ENCODE assay signal across 8 cellular contexts in the genomic region with DNA sequence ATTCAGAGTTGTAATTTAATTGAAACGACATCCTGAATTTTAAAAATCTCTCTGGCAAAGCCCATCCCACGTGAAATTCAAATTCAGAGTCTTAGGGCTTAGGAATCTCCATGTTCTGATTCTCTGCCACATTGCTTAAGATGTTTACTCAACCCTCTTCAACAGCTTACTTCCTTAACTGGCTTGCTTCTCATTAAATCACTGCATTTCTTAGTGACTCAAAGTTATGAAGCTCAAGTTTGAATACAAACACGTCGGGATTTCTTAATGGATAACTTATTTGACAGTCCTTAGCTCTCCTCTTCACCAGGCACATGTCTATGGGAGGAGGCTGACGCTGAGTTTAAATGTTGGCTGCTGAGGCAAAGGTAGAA.
DNase-seq lines count a peak whose midpoint lies in the region; ATAC-seq and TF ChIP-seq lines count a peak whose summit lies in the region.

No MANE protein-coding gene starts in this region.

- peaks cover 49% of the 10 kb centered on the region for H3F3A ChIP-seq in PC-9 (ENCODE audit: insufficient read depth, low read depth)

- no peaks in the 10 kb centered on the region for H3K36me3 Mint-ChIP-seq in CD4-positive, CD25-positive, alpha-beta regulatory T cell

- peaks cover 22 to 44% (median 31%) of the 10 kb centered on the region in 4 donors for H3K4me1 Mint-ChIP-seq in CD4-positive, CD25-positive, alpha-beta regulatory T cell

- H3K27me3 ChIP-seq in CD4-positive, CD25-positive, alpha-beta regulatory T cell (ENCODE audit: control insufficient read depth, insufficient read depth, low read length), result no peaks in the 10 kb centered on the region
- H3K27me3 ChIP-seq in PC-9 (ENCODE audit: insufficient read depth, low read depth), result no peaks in the 10 kb centered on the region
- no peaks in the 10 kb centered on the region for H3K27me3 ChIP-seq in brain microvascular endothelial cell (replicated peaks)

- H3K4me3 ChIP-seq in CD4-positive, CD25-positive, alpha-beta regulatory T cell (ENCODE audit: low read depth, low read length), result peak overlapping the region; percentile 94
- H3K4me3 ChIP-seq in PC-9 (peak overlapping the region; percentile 28; the same call in 1 of the 2 replicates), epithelial cell of esophagus (ENCODE audit: low read length) (no peak overlapping the region), lower leg skin (ENCODE audit: low read depth, poor library complexity, severe bottlenecking) (no peak overlapping the region), brain microvascular endothelial cell (ENCODE audit: low read depth, low read length) (no peak overlapping the region)

- peaks cover 4% of the 10 kb centered on the region for H3K27me3 Mint-ChIP-seq in CD4-positive, CD25-positive, alpha-beta regulatory T cell

- H3K4me3 Mint-ChIP-seq in CD4-positive, CD25-positive, alpha-beta regulatory T cell, result peak overlapping the region; percentile 83 to 92 (median 89)

- 5 to 12% methylated on average over 5 of the region's 5 CpGs for WGBS in lower leg skin, 2 donors

- peak overlapping the region; percentile 58 for H3K27ac ChIP-seq in CD4-positive, CD25-positive, alpha-beta regulatory T cell (ENCODE audit: insufficient read depth, low read length, poor library complexity, severe bottlenecking)
- H3K27ac ChIP-seq in PC-9 (peak overlapping the region; percentile 78), brain microvascular endothelial cell (no peak overlapping the region)

- no peaks in the 10 kb centered on the region for H3K9me3 ChIP-seq in CD4-positive, CD25-positive, alpha-beta regulatory T cell (ENCODE audit: control insufficient read depth in 2 of 2, low read length in 2 of 2)
- no peaks in the 10 kb centered on the region for H3K9me3 ChIP-seq in PC-9 (ENCODE audit: insufficient read depth, low read depth)

- TF ChIP-seq POLR2A in lower leg skin (IDR thresholded peaks at IDR 0.05), result no peak

- CTCF ChIA-PET in PC-9 (lab: Charles Lee), result interaction anchor here (0.6 kb wide), 1 partner anchor 307 kb away, joined by 3 read pairs; no protein-coding TSS in a partner anchor

- peaks cover 34% of the 10 kb centered on the region for H3K4me1 ChIP-seq in CD4-positive, CD25-positive, alpha-beta regulatory T cell (ENCODE audit: control insufficient read depth, insufficient read depth, low read length, poor library complexity, severe bottlenecking)
- peaks cover 56% of the 10 kb centered on the region for H3K4me1 ChIP-seq in PC-9 (replicated peaks; ENCODE audit: insufficient read depth)

- H3K9me2 ChIP-seq in PC-9 (ENCODE audit: insufficient read depth), result no peaks in the 10 kb centered on the region

- POLR2A ChIA-PET in PC-9 (lab: Charles Lee; ENCODE audit: unreplicated experiment), result interaction anchor here (0.6 to 0.9 kb wide), 6 partner anchors 29 to 1509 kb away, joined by 3 to 8 read pairs (median 4); no protein-coding TSS in a partner anchor

- peak overlapping the region; percentile 29; the same call in 1 of the 2 replicates for H2AFZ ChIP-seq in PC-9

- ATAC-seq in CD4-positive, CD25-positive, alpha-beta regulatory T cell (ENCODE audit: low read depth in 2 of 2), result peak; percentile 8 to 38
- peak; percentile 64 for ATAC-seq in omental fat pad (ENCODE audit: low FRiP score)
- ATAC-seq in HG03432 (IDR thresholded peaks at IDR 0.05; ENCODE audit: unreplicated experiment), result no peak

- no peaks in the 10 kb centered on the region for H3K36me3 ChIP-seq in CD4-positive, CD25-positive, alpha-beta regulatory T cell (ENCODE audit: control insufficient read depth, insufficient read depth, low read length)
- H3K36me3 ChIP-seq in PC-9 (ENCODE audit: low read depth), result no peaks in the 10 kb centered on the region
- no peaks in the 10 kb centered on the region for H3K36me3 ChIP-seq in brain microvascular endothelial cell (replicated peaks)

- intact Hi-C loops in PC-9 (cut with micrococcal nuclease; ENCODE audit: unreplicated experiment) (no loop called here), lower leg skin (cut with DNase I; ENCODE audit: low total_unique reads) (no loop called here)

- in situ Hi-C loops in brain microvascular endothelial cell (cut with HindIII; ENCODE audit: low pct_ligation_motif_present, low sequenced_read_pairs), result loop anchor here (25.0 kb wide), 1 partner anchor 290 kb away; no protein-coding TSS in a partner anchor

- peak overlapping the region; percentile 93 to 97 (median 94) for H3K27ac Mint-ChIP-seq in CD4-positive, CD25-positive, alpha-beta regulatory T cell

- DNase-seq in CD4-positive, CD25-positive, alpha-beta regulatory T cell, result peak in 1 of 3 donors; percentile 24
- DNase-seq in PC-9 (peak in 1 of 2 experiments; percentile 88), epithelial cell of esophagus (ENCODE audit: low read depth) (peak; percentile 91), omental fat pad (ENCODE audit: low spot score) (no peak), DMS 273 (lab: John Stamatoyannopoulos, UW; ENCODE audit: unreplicated experiment) (no peak), lower leg skin (ENCODE audit: low spot score in 2 of 2) (no peak), brain microvascular endothelial cell (no peak)

- BruUV-seq in PC-9 (replicated peaks; lab: Mats Ljungman, UMichigan), result no TSS peak

- no peaks in the 10 kb centered on the region for H4K20me1 ChIP-seq in PC-9 (ENCODE audit: insufficient read depth)

- peak overlapping the region; percentile 70 for H3K4me2 ChIP-seq in PC-9

- TF ChIP-seq CTCF in PC-9 (conservative IDR thresholded peaks at IDR 0.05) (no peak), epithelial cell of esophagus (IDR thresholded peaks at IDR 0.05; ENCODE audit: insufficient read depth, low read depth, low read length, missing control alignments) (no peak), omental fat pad (IDR thresholded peaks at IDR 0.05) (no peak), lower leg skin (IDR thresholded peaks at IDR 0.05) (no peak), brain microvascular endothelial cell (IDR thresholded peaks at IDR 0.05; ENCODE audit: low read depth, low read length, missing control alignments) (no peak)

- no peaks in the 10 kb centered on the region for H3K79me2 ChIP-seq in PC-9 (ENCODE audit: low read depth)

- no peaks in the 10 kb centered on the region for H3K9me3 Mint-ChIP-seq in CD4-positive, CD25-positive, alpha-beta regulatory T cell

Comparison
In these comparisons a context has a peak if more than half of its experiments do, and no peak if none do; other contexts are left out.
1. H3K4me3 ChIP-seq: peak in CD4-positive, CD25-positive, alpha-beta regulatory T cell (single experiment) and PC-9 (single experiment); none in epithelial cell of esophagus (single experiment), lower leg skin (single experiment) and brain microvascular endothelial cell (single experiment).